ENCODE assay signal across 12 cellular contexts in genomic region chr18:79169958-79170555, GRCh38.
A peak's percentile ranks its signal among the peaks of the same experiment; 100 is the strongest.
DNase-seq lines count a peak whose midpoint lies in the region; ATAC-seq, FAIRE-seq and TF ChIP-seq lines count a peak whose summit lies in the region.
"Had no signal": no experiment of that assay in that cellular context is flagged by ENCODE, and none has a peak within 500 bp of the region (broad histone marks: within the 10 kb centered on the region; RNA-seq: fewer than 3 reads in every experiment).

No MANE protein-coding gene starts in this region.

- H3K27ac Mint-ChIP-seq in immature natural killer cell = no peak overlapping the region
- H3K27ac Mint-ChIP-seq: CD4-positive, alpha-beta T cell; HFFc6 had no signal

- peaks cover 0 to 2% (median 0%) of the 10 kb centered on the region in 3 donors for H3K27me3 Mint-ChIP-seq in immature natural killer cell (ENCODE audit: low read depth in 3 of 3)
- H3K27me3 Mint-ChIP-seq: CD4-positive, alpha-beta T cell had no signal

- H3K36me3 ChIP-seq in bronchial epithelial cell (ENCODE audit: control insufficient read depth, insufficient read depth, low read length) = peaks cover 2% of the 10 kb centered on the region
- H3K36me3 ChIP-seq in lower lobe of right lung = peaks cover 26% of the 10 kb centered on the region

- H3K9me3 Mint-ChIP-seq in immature natural killer cell = no peaks in the 10 kb centered on the region
- H3K9me3 Mint-ChIP-seq: CD4-positive, alpha-beta T cell; HFFc6 had no signal

- H3K27me3 ChIP-seq in bronchial epithelial cell (ENCODE audit: control insufficient read depth, insufficient read depth, low read length) (no peaks in the 10 kb centered on the region), lower lobe of right lung (ENCODE audit: low read depth) (no peaks in the 10 kb centered on the region)

- no peaks in the 10 kb centered on the region for H3K4me1 ChIP-seq in lower lobe of right lung

- TF ChIP-seq CTCF in bronchial epithelial cell (IDR thresholded peaks at IDR 0.05; ENCODE audit: insufficient read depth, low read length, severe bottlenecking) = no peak
- TF ChIP-seq CTCF in lower lobe of right lung (IDR thresholded peaks at IDR 0.05) = no peak

- H3K4me3 Mint-ChIP-seq in immature natural killer cell = no peak overlapping the region
- H3K4me3 Mint-ChIP-seq: CD4-positive, alpha-beta T cell; HFFc6 had no signal

- DNase-seq in CD1c-positive myeloid dendritic cell (ENCODE audit: extremely low spot score) (peak; percentile 1), Kasumi-1 (lab: John Stamatoyannopoulos, UW) (peak; percentile 31 to 42), bronchial epithelial cell (ENCODE audit: low read depth) (peak; percentile 29), lower lobe of right lung (no peak), left colon (no peak), immature natural killer cell (no peak), NCI-H1092 treated with DMSO at 0.1 percent for 48 hours (lab: John Stamatoyannopoulos, UW) (no peak), GM12892 (ENCODE audit: insufficient read length) (no peak)
- DNase-seq: CD4-positive, alpha-beta T cell; effector CD8-positive, alpha-beta T cell; HFFc6; NCI-H2029 treated with DMSO at 0.1 percent for 48 hours had no signal

- ATAC-seq in lower lobe of right lung = peak; percentile 37 to 45
- no peak for ATAC-seq in left colon

- peaks cover 4 to 6% of the 10 kb centered on the region in 2 donors for H3K4me1 Mint-ChIP-seq in immature natural killer cell

- intact Hi-C loops in lower lobe of right lung (cut with DNase I) (no loop called here), left colon (cut with DNase I, micrococcal nuclease) (no loop called here)

- no peaks in the 10 kb centered on the region for H3K9me3 ChIP-seq in lower lobe of right lung

- H3K4me3 ChIP-seq in bronchial epithelial cell (ENCODE audit: low read depth, low read length) (no peak overlapping the region), lower lobe of right lung (no peak overlapping the region)

- FAIRE-seq in bronchial epithelial cell (lab: Jason Lieb, UNC) (no peak), GM12892 (lab: Jason Lieb, UNC) (no peak)

- no peak overlapping the region for H3K27ac ChIP-seq in lower lobe of right lung

- H3K36me3 Mint-ChIP-seq in immature natural killer cell = peaks cover 4 to 30% (median 13%) of the 10 kb centered on the region in 3 donors

- TF ChIP-seq POLR2A in GM12892 (IDR thresholded peaks at IDR 0.05; ENCODE audit: low read depth, low read length) = no peak

Comparison
In these comparisons a context has a peak if more than half of its experiments do, and no peak if none do; other contexts are left out.
1. DNase-seq: peak in CD1c-positive myeloid dendritic cell (single experiment), Kasumi-1 (2 of 2) and bronchial epithelial cell (single experiment); none in lower lobe of right lung (single experiment), left colon (0 of 2), immature natural killer cell (0 of 3), NCI-H1092 treated with DMSO at 0.1 percent for 48 hours (single experiment) and GM12892 (single experiment).